ENCODE assay signal across 8 cellular contexts in genomic region chr6:4941782-4942672, GRCh38.
DNase-seq lines count a peak whose midpoint lies in the region; ATAC-seq and TF ChIP-seq lines count a peak whose summit lies in the region.

No MANE protein-coding gene starts in this region.

- H3K27me3 ChIP-seq in HCT116 (ENCODE audit: insufficient read depth, low read length): no peaks in the 10 kb centered on the region
- H3K27me3 ChIP-seq in heart left ventricle: no peaks in the 10 kb centered on the region

- peaks cover 72% of the 10 kb centered on the region for H3K36me3 Mint-ChIP-seq in activated T-cell treated with anti-CD3 and anti-CD28 coated beads, Interleukin-2, amount 50 U/mL, for 24 hours (ENCODE audit: low read depth)

- RAD21 ChIA-PET in HCT116 (lab: Charles Lee; ENCODE audit: low non-redundant PET in 1 of 2, low total read pairs in 2 of 2, uncharacterized antibody in 2 of 2, unreplicated experiment in 2 of 2): interaction anchor here in 1 of 2 experiments (0.6 kb wide), 1 partner anchor 167 kb away, joined by 5 read pairs; no protein-coding TSS in a partner anchor

- TF ChIP-seq POLR2A in HCT116 (IDR thresholded peaks at IDR 0.05; ENCODE audit: borderline replicate concordance, extremely low read depth, insufficient read depth, insufficient read length) (no peak), heart left ventricle (IDR thresholded peaks at IDR 0.05) (no peak)

- H3K36me3 ChIP-seq in HCT116 (ENCODE audit: control insufficient read depth in 1 of 2, insufficient read depth in 2 of 2, low read length in 2 of 2): peaks cover 0 to 12% of the 10 kb centered on the region in 2 experiments; a peak in 2 of 4 replicates
- peaks cover 0 to 45% (median 24%) of the 10 kb centered on the region in 9 donors for H3K36me3 ChIP-seq in heart left ventricle

- H3K4me1 ChIP-seq in HCT116 (ENCODE audit: control insufficient read depth in 1 of 2, insufficient read depth in 2 of 2, low read length in 2 of 2): peaks cover 27 to 30% of the 10 kb centered on the region in 2 experiments
- H3K4me1 ChIP-seq in heart left ventricle: peaks cover 0 to 31% (median 13%) of the 10 kb centered on the region in 12 donors

- no peak overlapping the region for H3K4me3 ChIP-seq in HCT116 (replicated peaks in 1 of 2; ENCODE audit: low read depth in 1 of 2, low read length in 2 of 2)
- H3K4me3 ChIP-seq in heart left ventricle: no peak overlapping the region

- peak overlapping the region; percentile 56 for H3K4me2 ChIP-seq in HCT116 (ENCODE audit: low read length)

- TF ChIP-seq CTCF in HCT116 (IDR thresholded peaks at IDR 0.05 in 2 of 3, conservative IDR thresholded peaks at IDR 0.05 in 1 of 3; ENCODE audit: borderline replicate concordance in 1 of 3, insufficient read depth in 1 of 3, low read depth in 2 of 3, low read length in 2 of 3) (no peak), heart left ventricle (IDR thresholded peaks at IDR 0.05) (no peak)

- H2AFZ ChIP-seq in HCT116 (ENCODE audit: low read depth, low read length, poor library complexity, severe bottlenecking): no peak overlapping the region

- 0 out of 2 replicates have a peak overlapping the region, but pooled peaks have one; percentile 8 for H3K27ac ChIP-seq in HCT116 (ENCODE audit: low read depth, low read length)
- H3K27ac ChIP-seq in heart left ventricle: peak overlapping the region in 3 of 12 donors; percentile 10 to 60 (median 17)

- no peak overlapping the region for H3K9ac ChIP-seq in HCT116 (ENCODE audit: low read length)

- CTCF ChIA-PET in HCT116 (lab: Charles Lee): no interaction called here

- H3K9me2 ChIP-seq in HCT116 (ENCODE audit: insufficient read depth): no peaks in the 10 kb centered on the region

- 0 out of 2 replicates have a peak, but pooled peaks cover 8% of the 10 kb centered on the region for H3K79me2 ChIP-seq in HCT116 (ENCODE audit: insufficient read depth, low read length)

- no TSS peak for BruUV-seq in HCT116 (replicated peaks; lab: Mats Ljungman, UMichigan)

- POLR2A ChIA-PET in HCT116 (lab: Charles Lee): no interaction called here

- no peaks in the 10 kb centered on the region for H3K9me3 Mint-ChIP-seq in activated T-cell treated with anti-CD3 and anti-CD28 coated beads, Interleukin-2, amount 50 U/mL, for 24 hours

- intact Hi-C loops in HCT116 (cut with micrococcal nuclease) (no loop called here), heart left ventricle (cut with DNase I) (no loop called here)

- WGBS in heart left ventricle, 4 donors: 45 to 50% (median 48%) methylated on average over 6 of the region's 6 CpGs

- peak overlapping the region; percentile 89 for H3K27ac Mint-ChIP-seq in activated T-cell treated with anti-CD3 and anti-CD28 coated beads, Interleukin-2, amount 50 U/mL, for 24 hours

- no peaks in the 10 kb centered on the region for H3K27me3 Mint-ChIP-seq in activated T-cell treated with anti-CD3 and anti-CD28 coated beads, Interleukin-2, amount 50 U/mL, for 24 hours

- H4K20me1 ChIP-seq in HCT116 (ENCODE audit: insufficient read depth): peaks cover 10% of the 10 kb centered on the region; the same call in 1 of the 2 replicates

- no peaks in the 10 kb centered on the region for H3K9me3 ChIP-seq in HCT116 (ENCODE audit: control insufficient read depth in 1 of 2, insufficient read depth in 1 of 2, low read depth in 1 of 2, low read length in 2 of 2)
- H3K9me3 ChIP-seq in heart left ventricle: no peaks in the 10 kb centered on the region

- DNase-seq in GM03348 (ENCODE audit: low spot score) (peak; percentile 88), HCT116 (ENCODE audit: low read depth, low spot score) (peak; percentile 45), NCI-H2171 treated with DMSO at 0.1 percent for 48 hours (lab: John Stamatoyannopoulos, UW) (peak; percentile 92), heart left ventricle (peak in 1 of 5 donors; percentile 61)
- DNase-seq in activated T-cell treated with anti-CD3 and anti-CD28 coated beads, Interleukin-2, amount 50 U/mL, for 24 hours: peak; percentile 53
- peak; percentile 21 to 35 (median 32) for DNase-seq in stimulated activated CD4-positive, alpha-beta T cell treated with anti-CD3 and anti-CD28 coated beads, Interleukin-12 subunit alpha, Interleukin-12 subunit beta, amount 100 ng/mL, for 48 hours (ENCODE audit: low read depth in 2 of 3, low spot score in 1 of 3)

- TF ChIP-seq RAD21 in HCT116 (IDR thresholded peaks at IDR 0.05; ENCODE audit: low read depth): no peak

- H3K4me3 Mint-ChIP-seq in activated T-cell treated with anti-CD3 and anti-CD28 coated beads, Interleukin-2, amount 50 U/mL, for 24 hours: no peak overlapping the region

- peak; percentile 90 for ATAC-seq in HCT116
- ATAC-seq in heart left ventricle: peak; percentile 75 to 92 (median 80)
- ATAC-seq in HG03108 (IDR thresholded peaks at IDR 0.05; ENCODE audit: unreplicated experiment): no peak
- no peak for ATAC-seq in HG03571 (IDR thresholded peaks at IDR 0.05; ENCODE audit: unreplicated experiment)

- H3K4me1 Mint-ChIP-seq in activated T-cell treated with anti-CD3 and anti-CD28 coated beads, Interleukin-2, amount 50 U/mL, for 24 hours (ENCODE audit: low read depth): peaks cover 53% of the 10 kb centered on the region

TF ChIP-seq in HCT116, 20 proteins besides CTCF, POLR2A, EP300 and RAD21:
- TF ChIP-seq ZNF274 (IDR thresholded peaks at IDR 0.05; ENCODE audit: low read depth, low read length): no peak
- TF ChIP-seq POLR2AphosphoS5 (IDR thresholded peaks at IDR 0.05; ENCODE audit: low read depth, low read length): peak; percentile 38; the same call in 1 of the 2 replicates
- no peak for TF ChIP-seq EZH2 (IDR thresholded peaks at IDR 0.05)
- no peak for TF ChIP-seq ATF3 (IDR thresholded peaks at IDR 0.05)
- TF ChIP-seq ZFX (IDR thresholded peaks at IDR 0.05): no peak
- peak; percentile 63 for TF ChIP-seq JUND (IDR thresholded peaks at IDR 0.05)
- TF ChIP-seq EZH2phosphoT487 (IDR thresholded peaks at IDR 0.05; ENCODE audit: borderline replicate concordance): no peak
- no peak for TF ChIP-seq YY1 (IDR thresholded peaks at IDR 0.05; ENCODE audit: extremely low read depth, insufficient replicate concordance, low read depth, low read length)
- TF ChIP-seq FOSL1 (IDR thresholded peaks at IDR 0.05; ENCODE audit: low read depth): peak; percentile 81
- TF ChIP-seq TCF7L2 (IDR thresholded peaks at IDR 0.05; ENCODE audit: borderline replicate concordance, extremely low read depth, insufficient read depth, insufficient read length): no peak
- TF ChIP-seq SRF (IDR thresholded peaks at IDR 0.05; ENCODE audit: low read depth): no peak
- no peak for TF ChIP-seq REST (IDR thresholded peaks at IDR 0.05; ENCODE audit: low read depth)
- 0 out of 2 replicates have a peak, but pooled peaks have one; percentile 15 for TF ChIP-seq CEBPB (IDR thresholded peaks at IDR 0.05; ENCODE audit: low read depth)
- TF ChIP-seq MAX (IDR thresholded peaks at IDR 0.05): no peak
- 0 out of 2 replicates have a peak, but pooled peaks have one; percentile 11 for TF ChIP-seq CBX3 (IDR thresholded peaks at IDR 0.05; ENCODE audit: low read depth)
- TF ChIP-seq ZBTB33 (IDR thresholded peaks at IDR 0.05; ENCODE audit: extremely low read depth, insufficient replicate concordance, low read length): no peak
- no peak; the same call in 1 of the 2 replicates for TF ChIP-seq SP1 (IDR thresholded peaks at IDR 0.05; ENCODE audit: low read depth)

Comparison
In these comparisons a context has a peak if more than half of its experiments do, and no peak if none do; other contexts are left out.
1. ATAC-seq: peak in HCT116 (single experiment) and heart left ventricle (4 of 4); none in HG03108 (single experiment) and HG03571 (single experiment).